ENCODE assay signal across 2 cellular contexts in genomic region chr1:83500531-83500930, GRCh38.
TF ChIP-seq lines count a peak whose summit lies in the region.

No MANE protein-coding gene starts in this region.

TF ChIP-seq in liver, 16 proteins besides CTCF, POLR2A, EP300 and RAD21 (continued from another document):
- TF ChIP-seq, protein P1, sequence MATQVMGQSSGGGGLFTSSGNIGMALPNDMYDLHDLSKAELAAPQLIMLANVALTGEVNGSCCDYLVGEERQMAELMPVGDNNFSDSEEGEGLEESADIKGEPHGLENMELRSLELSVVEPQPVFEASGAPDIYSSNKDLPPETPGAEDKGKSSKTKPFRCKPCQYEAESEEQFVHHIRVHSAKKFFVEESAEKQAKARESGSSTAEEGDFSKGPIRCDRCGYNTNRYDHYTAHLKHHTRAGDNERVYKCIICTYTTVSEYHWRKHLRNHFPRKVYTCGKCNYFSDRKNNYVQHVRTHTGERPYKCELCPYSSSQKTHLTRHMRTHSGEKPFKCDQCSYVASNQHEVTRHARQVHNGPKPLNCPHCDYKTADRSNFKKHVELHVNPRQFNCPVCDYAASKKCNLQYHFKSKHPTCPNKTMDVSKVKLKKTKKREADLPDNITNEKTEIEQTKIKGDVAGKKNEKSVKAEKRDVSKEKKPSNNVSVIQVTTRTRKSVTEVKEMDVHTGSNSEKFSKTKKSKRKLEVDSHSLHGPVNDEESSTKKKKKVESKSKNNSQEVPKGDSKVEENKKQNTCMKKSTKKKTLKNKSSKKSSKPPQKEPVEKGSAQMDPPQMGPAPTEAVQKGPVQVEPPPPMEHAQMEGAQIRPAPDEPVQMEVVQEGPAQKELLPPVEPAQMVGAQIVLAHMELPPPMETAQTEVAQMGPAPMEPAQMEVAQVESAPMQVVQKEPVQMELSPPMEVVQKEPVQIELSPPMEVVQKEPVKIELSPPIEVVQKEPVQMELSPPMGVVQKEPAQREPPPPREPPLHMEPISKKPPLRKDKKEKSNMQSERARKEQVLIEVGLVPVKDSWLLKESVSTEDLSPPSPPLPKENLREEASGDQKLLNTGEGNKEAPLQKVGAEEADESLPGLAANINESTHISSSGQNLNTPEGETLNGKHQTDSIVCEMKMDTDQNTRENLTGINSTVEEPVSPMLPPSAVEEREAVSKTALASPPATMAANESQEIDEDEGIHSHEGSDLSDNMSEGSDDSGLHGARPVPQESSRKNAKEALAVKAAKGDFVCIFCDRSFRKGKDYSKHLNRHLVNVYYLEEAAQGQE (IDR thresholded peaks at IDR 0.05): no peak
- TF ChIP-seq RXRA (IDR thresholded peaks at IDR 0.05): no peak
- TF ChIP-seq, protein P2, sequence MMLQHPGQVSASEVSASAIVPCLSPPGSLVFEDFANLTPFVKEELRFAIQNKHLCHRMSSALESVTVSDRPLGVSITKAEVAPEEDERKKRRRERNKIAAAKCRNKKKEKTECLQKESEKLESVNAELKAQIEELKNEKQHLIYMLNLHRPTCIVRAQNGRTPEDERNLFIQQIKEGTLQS (IDR thresholded peaks at IDR 0.05): no peak
- TF ChIP-seq FOXA1 (IDR thresholded peaks at IDR 0.05): no peak
- TF ChIP-seq, protein P3, sequence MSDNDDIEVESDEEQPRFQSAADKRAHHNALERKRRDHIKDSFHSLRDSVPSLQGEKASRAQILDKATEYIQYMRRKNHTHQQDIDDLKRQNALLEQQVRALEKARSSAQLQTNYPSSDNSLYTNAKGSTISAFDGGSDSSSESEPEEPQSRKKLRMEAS (IDR thresholded peaks at IDR 0.05): no peak
- TF ChIP-seq EGR1 (IDR thresholded peaks at IDR 0.05; ENCODE audit: low read depth in 2 of 2): no peak
- no peak for TF ChIP-seq YY1 (IDR thresholded peaks at IDR 0.05)
- TF ChIP-seq SP1 (IDR thresholded peaks at IDR 0.05): no peak
- no peak for TF ChIP-seq TAF1 (conservative IDR thresholded peaks at IDR 0.05)

TF ChIP-seq in HepG2, 621 proteins besides CTCF, POLR2A, EP300 and RAD21 (continued from another document):
- no peak for TF ChIP-seq ZBTB40 (IDR thresholded peaks at IDR 0.05)
- no peak for TF ChIP-seq ZBTB40 (CRISPR knock-in tag; IDR thresholded peaks at IDR 0.05)
- no peak for TF ChIP-seq SALL1 (CRISPR knock-in tag; IDR thresholded peaks at IDR 0.05)
- TF ChIP-seq ZNF567 (CRISPR knock-in tag; IDR thresholded peaks at IDR 0.05; ENCODE audit: borderline replicate concordance): no peak
- TF ChIP-seq RXRB (CRISPR knock-in tag; IDR thresholded peaks at IDR 0.05; ENCODE audit: borderline replicate concordance): no peak
- TF ChIP-seq, protein P4, sequence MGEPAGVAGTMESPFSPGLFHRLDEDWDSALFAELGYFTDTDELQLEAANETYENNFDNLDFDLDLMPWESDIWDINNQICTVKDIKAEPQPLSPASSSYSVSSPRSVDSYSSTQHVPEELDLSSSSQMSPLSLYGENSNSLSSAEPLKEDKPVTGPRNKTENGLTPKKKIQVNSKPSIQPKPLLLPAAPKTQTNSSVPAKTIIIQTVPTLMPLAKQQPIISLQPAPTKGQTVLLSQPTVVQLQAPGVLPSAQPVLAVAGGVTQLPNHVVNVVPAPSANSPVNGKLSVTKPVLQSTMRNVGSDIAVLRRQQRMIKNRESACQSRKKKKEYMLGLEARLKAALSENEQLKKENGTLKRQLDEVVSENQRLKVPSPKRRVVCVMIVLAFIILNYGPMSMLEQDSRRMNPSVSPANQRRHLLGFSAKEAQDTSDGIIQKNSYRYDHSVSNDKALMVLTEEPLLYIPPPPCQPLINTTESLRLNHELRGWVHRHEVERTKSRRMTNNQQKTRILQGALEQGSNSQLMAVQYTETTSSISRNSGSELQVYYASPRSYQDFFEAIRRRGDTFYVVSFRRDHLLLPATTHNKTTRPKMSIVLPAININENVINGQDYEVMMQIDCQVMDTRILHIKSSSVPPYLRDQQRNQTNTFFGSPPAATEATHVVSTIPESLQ (CRISPR knock-in tag; conservative IDR thresholded peaks at IDR 0.05): no peak
- TF ChIP-seq MYNN (CRISPR knock-in tag; IDR thresholded peaks at IDR 0.05; ENCODE audit: low read depth): no peak
- TF ChIP-seq MAF1 (CRISPR knock-in tag; IDR thresholded peaks at IDR 0.05; ENCODE audit: borderline replicate concordance): no peak
- TF ChIP-seq SMAD1 (CRISPR knock-in tag; IDR thresholded peaks at IDR 0.05; ENCODE audit: borderline replicate concordance, low read depth): no peak
- no peak for TF ChIP-seq FOXP1 (IDR thresholded peaks at IDR 0.05)
- TF ChIP-seq FOXP1 (CRISPR knock-in tag; IDR thresholded peaks at IDR 0.05): no peak
- no peak for TF ChIP-seq KLF13 (CRISPR knock-in tag; IDR thresholded peaks at IDR 0.05)
- no peak for TF ChIP-seq LBX2 (CRISPR knock-in tag; IDR thresholded peaks at IDR 0.05; ENCODE audit: borderline replicate concordance)
